ENCODE assay signal across 1 cellular context in genomic region chr16:1271750-1272413, GRCh38.
TF ChIP-seq lines count a peak whose summit lies in the region.

No MANE protein-coding gene starts in this region.

TF ChIP-seq in SK-N-SH treated with all-trans-retinoic acid at 6 μM for 48 hours, 23 proteins besides CTCF, POLR2A, EP300 and RAD21:
- TF ChIP-seq TSHZ2 (CRISPR knock-in tag; IDR thresholded peaks at IDR 0.05) (0 out of 2 replicates have a peak, but pooled peaks have one; percentile 29), TCF4 (CRISPR knock-in tag; IDR thresholded peaks at IDR 0.05; ENCODE audit: borderline replicate concordance) (peak; percentile 42; the same call in 1 of the 2 replicates)
